In genomic region chr10:23067939-23068775, GRCh38 we compare ENCODE assay signal across 8 cellular contexts. TPM values are rescaled to one million over a fixed set of nuclear protein-coding genes. Genes with fewer than 3 reads are reported as not detected.
DNase-seq lines count a peak whose midpoint lies in the region; ATAC-seq and TF ChIP-seq lines count a peak whose summit lies in the region.

No MANE protein-coding gene starts in this region.

- H3K36me3 ChIP-seq in A673 (ENCODE audit: insufficient read depth, low read length, poor library complexity, severe bottlenecking) (no peaks in the 10 kb centered on the region), PC-3 (ENCODE audit: low read depth, low read length) (no peaks in the 10 kb centered on the region), neural progenitor cell (no peaks in the 10 kb centered on the region)

- H3K4me3 ChIP-seq in A673 (ENCODE audit: low read depth, low read length, poor library complexity, severe bottlenecking) (no peak overlapping the region), PC-3 (ENCODE audit: low read length) (no peak overlapping the region), neural progenitor cell (no peak overlapping the region)

- POLR2A ChIA-PET in A673 (lab: Charles Lee; ENCODE audit: low non-redundant PET) (no interaction called here), PC-3 (lab: Charles Lee; ENCODE audit: unreplicated experiment) (no interaction called here)

- no peaks in the 10 kb centered on the region for H3K27me3 ChIP-seq in A673 (replicated peaks; ENCODE audit: insufficient read depth, low read depth, low read length, poor library complexity)
- H3K27me3 ChIP-seq in PC-3 (ENCODE audit: low read length) = no peaks in the 10 kb centered on the region
- H3K27me3 ChIP-seq in neural progenitor cell = no peaks in the 10 kb centered on the region

- H3K4me1 Mint-ChIP-seq in activated T-cell treated with anti-CD3 and anti-CD28 coated beads, Interleukin-2, amount 50 U/mL, for 4 hours (ENCODE audit: low read depth) = peaks cover 2% of the 10 kb centered on the region
- H3K4me1 Mint-ChIP-seq in neural progenitor cell = peaks cover 8% of the 10 kb centered on the region

- peak; percentile 79 for DNase-seq in A673 (ENCODE audit: low spot score)
- peak; percentile 56 for DNase-seq in HuH-7.5 (ENCODE audit: low spot score)
- peak; percentile 79 for DNase-seq in PC-3
- peak; percentile 62 for DNase-seq in activated T-cell treated with anti-CD3 and anti-CD28 coated beads, Interleukin-2, amount 50 U/mL, for 4 hours
- peak; percentile 79 for DNase-seq in fibroblast of peridontal ligament (ENCODE audit: extremely low read depth)
- DNase-seq in neural progenitor cell (ENCODE audit: low spot score) = peak; percentile 87
- DNase-seq in stromal cell of bone marrow (ENCODE audit: low read depth) = peak; percentile 43

- H3K9me3 Mint-ChIP-seq in activated T-cell treated with anti-CD3 and anti-CD28 coated beads, Interleukin-2, amount 50 U/mL, for 4 hours = no peaks in the 10 kb centered on the region
- no peaks in the 10 kb centered on the region for H3K9me3 Mint-ChIP-seq in neural progenitor cell

- CTCF ChIA-PET in A673 (lab: Charles Lee) (no interaction called here), PC-3 (lab: Charles Lee) (no interaction called here)

- TF ChIP-seq CTCF in A673 (conservative IDR thresholded peaks at IDR 0.05; ENCODE audit: low read depth, low read length) (peak; percentile 89), PC-3 (conservative IDR thresholded peaks at IDR 0.05; ENCODE audit: low read depth, low read length) (peak; percentile 89), neural progenitor cell (IDR thresholded peaks at IDR 0.05) (peak; percentile 76)

- intact Hi-C loops in A673 (cut with micrococcal nuclease; ENCODE audit: unreplicated experiment) (loop anchor here (5.0 to 10.0 kb wide), 3 partner anchors 81 to 1076 kb away; no protein-coding TSS in a partner anchor), PC-3 (cut with micrococcal nuclease) (loop anchor here (2.0 kb wide), 1 partner anchor 79 kb away; no protein-coding TSS in a partner anchor)

- H3K27me3 Mint-ChIP-seq in activated T-cell treated with anti-CD3 and anti-CD28 coated beads, Interleukin-2, amount 50 U/mL, for 4 hours (ENCODE audit: low read depth) = peaks cover 15% of the 10 kb centered on the region
- H3K27me3 Mint-ChIP-seq in neural progenitor cell (ENCODE audit: insufficient read depth, low read depth) = no peaks in the 10 kb centered on the region

- H3K4me3 Mint-ChIP-seq in activated T-cell treated with anti-CD3 and anti-CD28 coated beads, Interleukin-2, amount 50 U/mL, for 4 hours = no peak overlapping the region
- H3K4me3 Mint-ChIP-seq in neural progenitor cell = peak overlapping the region; percentile 7

- H3K9me3 ChIP-seq in A673 (ENCODE audit: low read depth, low read length, poor library complexity, severe bottlenecking) (no peaks in the 10 kb centered on the region), PC-3 (ENCODE audit: low read length) (no peaks in the 10 kb centered on the region), neural progenitor cell (ENCODE audit: low read depth) (no peaks in the 10 kb centered on the region)

- no peak overlapping the region for H3K27ac ChIP-seq in A673 (ENCODE audit: low read depth, low read length, poor library complexity, severe bottlenecking)
- H3K27ac ChIP-seq in PC-3 (ENCODE audit: low read length) = no peak overlapping the region
- no peak overlapping the region for H3K27ac ChIP-seq in neural progenitor cell

- H3K4me1 ChIP-seq in A673 (ENCODE audit: insufficient read depth, low read length, poor library complexity, severe bottlenecking) (peaks cover 5% of the 10 kb centered on the region), PC-3 (ENCODE audit: insufficient read depth, low read length) (peaks cover 9% of the 10 kb centered on the region; the same call in 1 of the 2 replicates), neural progenitor cell (peaks cover 7% of the 10 kb centered on the region)

- H3K27ac Mint-ChIP-seq in neural progenitor cell = peak overlapping the region; percentile 3

- H3K79me2 ChIP-seq in PC-3 (ENCODE audit: low read length) (no peaks in the 10 kb centered on the region), neural progenitor cell (ENCODE audit: low read depth) (no peaks in the 10 kb centered on the region)

- H3F3A ChIP-seq in PC-3 (ENCODE audit: low read length, unreplicated experiment) = no peaks in the 10 kb centered on the region
- H3F3A ChIP-seq in neural progenitor cell (ENCODE audit: low read depth) = no peaks in the 10 kb centered on the region

- H3K9me2 ChIP-seq in PC-3 (replicated peaks; ENCODE audit: low read length) = no peaks in the 10 kb centered on the region

- H3K4me2 ChIP-seq in PC-3 (ENCODE audit: low read length) (no peak overlapping the region), neural progenitor cell (no peak overlapping the region)

- peak; percentile 53 for ATAC-seq in GM18861 (IDR thresholded peaks at IDR 0.05; ENCODE audit: unreplicated experiment)
- peak; percentile 96 for ATAC-seq in PC-3
- ATAC-seq in activated T-cell treated with anti-CD3 and anti-CD28 coated beads, Interleukin-2, amount 50 U/mL, for 4 hours = peak; percentile 59 to 60

- H3K9ac ChIP-seq in PC-3 (ENCODE audit: low read length) (no peak overlapping the region), neural progenitor cell (no peak overlapping the region)

- BruUV-seq in A673 (replicated peaks; lab: Mats Ljungman, UMichigan) (no TSS peak), PC-3 (replicated peaks; lab: Mats Ljungman, UMichigan) (no TSS peak)

- H2AFZ ChIP-seq in PC-3 (ENCODE audit: low read length) (peak overlapping the region; percentile 60), neural progenitor cell (replicated peaks) (peak overlapping the region; percentile 50)

- H4K20me1 ChIP-seq in PC-3 (ENCODE audit: low read length) (no peaks in the 10 kb centered on the region), neural progenitor cell (ENCODE audit: low read depth) (no peaks in the 10 kb centered on the region)

- no peaks in the 10 kb centered on the region for H3K36me3 Mint-ChIP-seq in activated T-cell treated with anti-CD3 and anti-CD28 coated beads, Interleukin-2, amount 50 U/mL, for 4 hours (ENCODE audit: insufficient read depth)
- no peaks in the 10 kb centered on the region for H3K36me3 Mint-ChIP-seq in neural progenitor cell

RNA-seq across cellular contexts. Expression of gene MSRB2, which starts 27.2 kb away (rescaled TPM):
- total RNA-seq in A673 (2021) = 6.4 and 9.1 TPM in 2 replicates
- total RNA-seq in PC-3 (2014; rRNA removed) = 14.3 and 18.8 TPM in 2 replicates
- total RNA-seq in activated T-cell treated with anti-CD3 and anti-CD28 coated beads, Interleukin-2, amount 50 U/mL, for 4 hours = 1 to 10 TPM in 2 of 3 donors, under 1 TPM in 1; 0.99 to 1.3 (median 1.1) TPM
- total RNA-seq in neural progenitor cell (ENCODE audit: low replicate concordance) = 15.2 and 17.2 TPM in 2 replicates
